In genomic region chr5:91219141-91219802, GRCh38 we compare ENCODE assay signal across 13 cellular contexts.
DNase-seq lines count a peak whose midpoint lies in the region; ATAC-seq, FAIRE-seq and TF ChIP-seq lines count a peak whose summit lies in the region.
"Had no signal": no experiment of that assay in that cellular context is flagged by ENCODE, and none has a peak within 500 bp of the region (broad histone marks: within the 10 kb centered on the region; RNA-seq: fewer than 3 reads in every experiment).

No MANE protein-coding gene starts in this region.

- no peak overlapping the region for H3K4me3 ChIP-seq in A549
- H3K4me3 ChIP-seq in LNCaP clone FGC (ENCODE audit: low read depth, low read length), result no peak overlapping the region
- no peak overlapping the region for H3K4me3 ChIP-seq in lung
- H3K4me3 ChIP-seq: BLaER1, Peyer's patch, thoracic aorta had no signal

- H3K27ac ChIP-seq in A549 (peak overlapping the region; percentile 66 to 72), lung (ENCODE audit: low read depth in 1 of 2, low read length in 1 of 2) (peak overlapping the region; percentile 9 to 64)
- H3K27ac ChIP-seq: BLaER1, Peyer's patch, thoracic aorta had no signal

- POLR2A ChIA-PET in A549 (lab: Yijun Ruan, JAX), result interaction anchor here (0.5 to 2.7 kb wide), 8 partner anchors 56 to 236 kb away, joined by 3 to 20 read pairs (median 6); partner anchors contain the start of gene ARRDC3

- WGBS in A549 (ENCODE audit: missing lambda C conversion rate), result 46% methylated on average over 4 of the region's 4 CpGs
- WGBS in lung, 2 donors, result 52 to 57% methylated on average over 4 of the region's 4 CpGs

- peaks cover 14% of the 10 kb centered on the region for H3K4me1 Mint-ChIP-seq in brain
- no peaks in the 10 kb centered on the region for H3K4me1 Mint-ChIP-seq in stimulated activated naive B cell treated with anti-CD40 and anti-IgM and Interleukin-4, amounts not matched to agents 10 μg/mL and 1 μg/mL and 100 μg/mL, for 72 hours
- H3K4me1 Mint-ChIP-seq: H9, naive B cell had no signal

- TF ChIP-seq CTCF in A549 (IDR thresholded peaks at IDR 0.05), result no peak
- TF ChIP-seq CTCF in LNCaP clone FGC (IDR thresholded peaks at IDR 0.05; ENCODE audit: control insufficient read depth, extremely low read depth, insufficient read depth), result no peak
- TF ChIP-seq CTCF in brain (conservative IDR thresholded peaks at IDR 0.05), result no peak
- TF ChIP-seq CTCF in lung (IDR thresholded peaks at IDR 0.05; ENCODE audit: control extremely low read depth, extremely low read depth), result no peak

- H3K36me3 Mint-ChIP-seq in brain, result no peaks in the 10 kb centered on the region
- H3K36me3 Mint-ChIP-seq in stimulated activated naive B cell treated with anti-CD40 and anti-IgM and Interleukin-4, amounts not matched to agents 10 μg/mL and 1 μg/mL and 100 μg/mL, for 72 hours, result no peaks in the 10 kb centered on the region
- H3K36me3 Mint-ChIP-seq: naive B cell had no signal

- H3K27me3 Mint-ChIP-seq in brain, result no peaks in the 10 kb centered on the region
- no peaks in the 10 kb centered on the region for H3K27me3 Mint-ChIP-seq in stimulated activated naive B cell treated with anti-CD40 and anti-IgM and Interleukin-4, amounts not matched to agents 10 μg/mL and 1 μg/mL and 100 μg/mL, for 72 hours

- H3K36me3 ChIP-seq in lung (ENCODE audit: control insufficient read depth in 2 of 2, insufficient read depth in 2 of 2, low read length in 2 of 2), result no peaks in the 10 kb centered on the region
- H3K36me3 ChIP-seq: BLaER1, Peyer's patch, thoracic aorta had no signal

- TF ChIP-seq RAD21 in A549 (conservative IDR thresholded peaks at IDR 0.05 in 1 of 2, IDR thresholded peaks at IDR 0.05 in 1 of 2), result peak; percentile 14 to 51; a peak in 2 of 5 replicates

- H3K9me3 Mint-ChIP-seq in brain, result peaks cover 0 to 4% (median 0%) of the 10 kb centered on the region in 5 experiments
- no peaks in the 10 kb centered on the region for H3K9me3 Mint-ChIP-seq in stimulated activated naive B cell treated with anti-CD40 and anti-IgM and Interleukin-4, amounts not matched to agents 10 μg/mL and 1 μg/mL and 100 μg/mL, for 72 hours
- H3K9me3 Mint-ChIP-seq: H9, naive B cell had no signal

- no peak for TF ChIP-seq POLR2A in A549 (IDR thresholded peaks at IDR 0.05; ENCODE audit: low read length)

- ATAC-seq in A549 (peak; percentile 93 to 97), lung (ENCODE audit: insufficient read depth, low FRiP score) (peak; percentile 92)
- no peak for ATAC-seq in stimulated activated naive B cell treated with anti-CD40 and anti-IgM and Interleukin-4, amounts not matched to agents 10 μg/mL and 1 μg/mL and 100 μg/mL, for 72 hours (replicated peaks)

- peak; percentile 51 for FAIRE-seq in A549 (lab: Jason Lieb, UNC)

- H3K4me1 ChIP-seq in A549 (peaks cover 26% of the 10 kb centered on the region), lung (ENCODE audit: control insufficient read depth in 2 of 2, insufficient read depth in 2 of 2, low read length in 2 of 2) (no peaks in the 10 kb centered on the region)
- H3K4me1 ChIP-seq: Peyer's patch had no signal

- peak overlapping the region; percentile 58 for H3K4me2 ChIP-seq in A549
- H3K4me2 ChIP-seq: BLaER1 had no signal

- TF ChIP-seq EP300 in A549 (IDR thresholded peaks at IDR 0.05), result peak; percentile 85 to 93; a peak in 4 of 5 replicates

- CTCF ChIA-PET in A549 (lab: Yijun Ruan, JAX), result interaction anchor here (0.5 to 2.7 kb wide), 11 partner anchors 12 to 353 kb away, joined by 3 to 23 read pairs (median 3); no protein-coding TSS in a partner anchor

- H3K27me3 ChIP-seq in lung (ENCODE audit: control insufficient read depth, insufficient read depth), result no peaks in the 10 kb centered on the region
- H3K27me3 ChIP-seq: BLaER1, Peyer's patch had no signal

- H3K9me3 ChIP-seq in A549, result no peaks in the 10 kb centered on the region
- no peaks in the 10 kb centered on the region for H3K9me3 ChIP-seq in lung (ENCODE audit: control insufficient read depth in 2 of 2, insufficient read depth in 1 of 2, low read length in 1 of 2)
- H3K9me3 ChIP-seq: BLaER1, Peyer's patch, thoracic aorta had no signal

- peak overlapping the region in 3 of 5 experiments; percentile 12 to 92 (median 28) for H3K27ac Mint-ChIP-seq in brain
- H3K27ac Mint-ChIP-seq in stimulated activated naive B cell treated with anti-CD40 and anti-IgM and Interleukin-4, amounts not matched to agents 10 μg/mL and 1 μg/mL and 100 μg/mL, for 72 hours, result no peak overlapping the region

- DNase-seq in A549 (ENCODE audit: low read depth in 1 of 2, low spot score in 1 of 2) (peak; percentile 31 to 92), LNCaP clone FGC (ENCODE audit: low read depth) (peak; percentile 91), lung (ENCODE audit: low spot score) (peak; percentile 64), glomerular visceral epithelial cell (ENCODE audit: extremely low spot score) (no peak), NCI-H510A (lab: John Stamatoyannopoulos, UW) (no peak), islet precursor cell (no peak)
- no peak for DNase-seq in stimulated activated naive B cell treated with anti-CD40 and anti-IgM and Interleukin-4, amounts not matched to agents 10 μg/mL and 1 μg/mL and 100 μg/mL, for 72 hours
- DNase-seq: H9, naive B cell had no signal

- H3K4me3 Mint-ChIP-seq in brain, result no peak overlapping the region
- no peak overlapping the region for H3K4me3 Mint-ChIP-seq in stimulated activated naive B cell treated with anti-CD40 and anti-IgM and Interleukin-4, amounts not matched to agents 10 μg/mL and 1 μg/mL and 100 μg/mL, for 72 hours
- H3K4me3 Mint-ChIP-seq: H9, naive B cell had no signal

TF ChIP-seq in A549, 52 proteins besides CTCF, POLR2A, EP300 and RAD21 (continues in another document):
- TF ChIP-seq FOXS1 (CRISPR knock-in tag; IDR thresholded peaks at IDR 0.05) (no peak), HOXB5 (CRISPR knock-in tag; IDR thresholded peaks at IDR 0.05) (no peak), NFE2L2 (conservative IDR thresholded peaks at IDR 0.05; ENCODE audit: low read length) (no peak), MYC (IDR thresholded peaks at IDR 0.05; ENCODE audit: borderline replicate concordance, low read length) (peak; percentile 61; the same call in 1 of the 2 replicates), GATA3 (IDR thresholded peaks at IDR 0.05; ENCODE audit: borderline replicate concordance) (peak; percentile 99), CHD2 (IDR thresholded peaks at IDR 0.05; ENCODE audit: low read length, partially characterized antibody) (no peak), ZFP36 (IDR thresholded peaks at IDR 0.05; ENCODE audit: borderline replicate concordance, partially characterized antibody) (peak; percentile 41), JUN (IDR thresholded peaks at IDR 0.05) (peak; percentile 88 to 92), ZSCAN20 (CRISPR knock-in tag; IDR thresholded peaks at IDR 0.05) (no peak), SMC3 (IDR thresholded peaks at IDR 0.05) (peak; percentile 43; the same call in 1 of the 3 replicates), CEBPB (IDR thresholded peaks at IDR 0.05) (peak; percentile 96 to 99), BHLHE40 (IDR thresholded peaks at IDR 0.05; ENCODE audit: low read depth, low read length) (peak; percentile 70), HEYL (CRISPR knock-in tag; IDR thresholded peaks at IDR 0.05) (no peak), JUNB (IDR thresholded peaks at IDR 0.05) (peak; percentile 75; the same call in 1 of the 2 replicates), MAFK (IDR thresholded peaks at IDR 0.05; ENCODE audit: partially characterized antibody) (peak; percentile 54), ELK1 (IDR thresholded peaks at IDR 0.05; ENCODE audit: low read depth, low read length) (no peak), RARB (CRISPR knock-in tag; IDR thresholded peaks at IDR 0.05) (peak; percentile 81; the same call in 1 of the 2 replicates), HOXA7 (CRISPR knock-in tag; IDR thresholded peaks at IDR 0.05) (0 out of 2 replicates have a peak, but pooled peaks have one; percentile 57), HDAC2 (IDR thresholded peaks at IDR 0.05) (no peak), RCOR1 (IDR thresholded peaks at IDR 0.05; ENCODE audit: low read depth, low read length) (no peak), CHD4 (IDR thresholded peaks at IDR 0.05; ENCODE audit: borderline replicate concordance) (no peak), PHF8 (IDR thresholded peaks at IDR 0.05; ENCODE audit: borderline replicate concordance, low read depth) (no peak), TFCP2L1 (CRISPR knock-in tag; IDR thresholded peaks at IDR 0.05) (no peak), FOSB (CRISPR knock-in tag; IDR thresholded peaks at IDR 0.05) (no peak), CBX8 (IDR thresholded peaks at IDR 0.05) (no peak), CBX2 (IDR thresholded peaks at IDR 0.05; ENCODE audit: borderline replicate concordance, low read depth) (no peak)
- TF ChIP-seq, protein P1, sequence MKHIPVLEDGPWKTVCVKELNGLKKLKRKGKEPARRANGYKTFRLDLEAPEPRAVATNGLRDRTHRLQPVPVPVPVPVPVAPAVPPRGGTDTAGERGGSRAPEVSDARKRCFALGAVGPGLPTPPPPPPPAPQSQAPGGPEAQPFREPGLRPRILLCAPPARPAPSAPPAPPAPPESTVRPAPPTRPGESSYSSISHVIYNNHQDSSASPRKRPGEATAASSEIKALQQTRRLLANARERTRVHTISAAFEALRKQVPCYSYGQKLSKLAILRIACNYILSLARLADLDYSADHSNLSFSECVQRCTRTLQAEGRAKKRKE (CRISPR knock-in tag; IDR thresholded peaks at IDR 0.05; ENCODE audit: low read depth), result no peak
- TF ChIP-seq, protein P2, sequence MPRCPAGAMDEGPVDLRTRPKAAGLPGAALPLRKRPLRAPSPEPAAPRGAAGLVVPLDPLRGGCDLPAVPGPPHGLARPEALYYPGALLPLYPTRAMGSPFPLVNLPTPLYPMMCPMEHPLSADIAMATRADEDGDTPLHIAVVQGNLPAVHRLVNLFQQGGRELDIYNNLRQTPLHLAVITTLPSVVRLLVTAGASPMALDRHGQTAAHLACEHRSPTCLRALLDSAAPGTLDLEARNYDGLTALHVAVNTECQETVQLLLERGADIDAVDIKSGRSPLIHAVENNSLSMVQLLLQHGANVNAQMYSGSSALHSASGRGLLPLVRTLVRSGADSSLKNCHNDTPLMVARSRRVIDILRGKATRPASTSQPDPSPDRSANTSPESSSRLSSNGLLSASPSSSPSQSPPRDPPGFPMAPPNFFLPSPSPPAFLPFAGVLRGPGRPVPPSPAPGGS (IDR thresholded peaks at IDR 0.05), result peak; percentile 97; the same call in 2 of the 3 replicates

Comparison
In these comparisons a context has a peak if more than half of its experiments do, and no peak if none do; other contexts are left out.
1. ATAC-seq: peak in A549 (2 of 2) and lung (single experiment); none in stimulated activated naive B cell treated with anti-CD40 and anti-IgM and Interleukin-4, amounts not matched to agents 10 μg/mL and 1 μg/mL and 100 μg/mL, for 72 hours (0 of 2).
2. DNase-seq: peak in A549 (2 of 2), LNCaP clone FGC (single experiment) and lung (single experiment); none in stimulated activated naive B cell treated with anti-CD40 and anti-IgM and Interleukin-4, amounts not matched to agents 10 μg/mL and 1 μg/mL and 100 μg/mL, for 72 hours (single experiment), glomerular visceral epithelial cell (single experiment), NCI-H510A (single experiment) and islet precursor cell (single experiment).